ENCODE assay signal across 1 cellular context in the genomic region with DNA sequence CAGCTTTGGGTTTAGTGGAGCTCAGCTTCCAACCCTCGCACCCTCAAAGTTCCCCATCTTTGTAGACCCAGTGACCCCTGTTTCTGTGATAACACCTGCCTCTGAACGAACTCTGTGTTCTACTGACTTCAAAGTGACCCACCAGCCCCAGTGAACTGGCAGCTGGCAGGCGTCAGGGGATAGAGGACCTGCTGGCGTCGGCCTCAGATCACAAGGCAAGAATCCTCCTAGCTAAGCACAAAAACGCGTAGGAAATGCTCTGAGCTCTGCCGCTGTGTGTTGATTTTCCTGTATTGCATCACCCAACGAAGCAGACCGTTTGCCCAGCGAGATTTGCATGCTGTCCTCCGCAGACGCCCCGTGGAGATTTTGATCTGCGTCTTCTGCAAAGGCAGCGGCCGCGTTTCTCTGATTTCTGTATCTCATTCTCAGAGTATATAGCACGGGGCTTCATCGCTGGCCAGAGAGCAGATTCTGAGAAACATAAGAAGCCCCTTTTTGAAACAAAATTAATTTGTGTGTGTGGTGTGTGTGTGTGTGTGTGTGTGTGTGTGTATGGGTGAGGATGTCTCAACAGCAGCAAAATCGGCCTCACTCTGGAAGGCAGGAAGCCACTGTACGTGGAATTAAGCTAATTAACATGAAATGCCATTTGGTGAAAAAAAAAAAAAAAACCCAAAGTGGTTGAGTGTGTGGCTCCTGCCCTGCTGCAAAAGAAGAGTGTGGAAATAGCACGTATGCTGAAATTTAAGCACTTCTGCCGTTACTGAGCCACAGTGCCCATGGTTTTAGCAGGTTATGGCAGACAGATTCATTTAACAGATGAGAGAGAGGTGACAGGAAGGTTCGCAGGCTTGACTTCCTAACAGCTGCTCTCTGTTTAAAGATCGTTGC.
A peak's percentile ranks its signal among the peaks of the same experiment; 100 is the strongest.
TF ChIP-seq lines count a peak whose summit lies in the region.

No MANE protein-coding gene starts in this region.

TF ChIP-seq in GM12878, 131 proteins besides CTCF, POLR2A, EP300 and RAD21 (continued from another document and continues in another):
- TF ChIP-seq, protein P1, sequence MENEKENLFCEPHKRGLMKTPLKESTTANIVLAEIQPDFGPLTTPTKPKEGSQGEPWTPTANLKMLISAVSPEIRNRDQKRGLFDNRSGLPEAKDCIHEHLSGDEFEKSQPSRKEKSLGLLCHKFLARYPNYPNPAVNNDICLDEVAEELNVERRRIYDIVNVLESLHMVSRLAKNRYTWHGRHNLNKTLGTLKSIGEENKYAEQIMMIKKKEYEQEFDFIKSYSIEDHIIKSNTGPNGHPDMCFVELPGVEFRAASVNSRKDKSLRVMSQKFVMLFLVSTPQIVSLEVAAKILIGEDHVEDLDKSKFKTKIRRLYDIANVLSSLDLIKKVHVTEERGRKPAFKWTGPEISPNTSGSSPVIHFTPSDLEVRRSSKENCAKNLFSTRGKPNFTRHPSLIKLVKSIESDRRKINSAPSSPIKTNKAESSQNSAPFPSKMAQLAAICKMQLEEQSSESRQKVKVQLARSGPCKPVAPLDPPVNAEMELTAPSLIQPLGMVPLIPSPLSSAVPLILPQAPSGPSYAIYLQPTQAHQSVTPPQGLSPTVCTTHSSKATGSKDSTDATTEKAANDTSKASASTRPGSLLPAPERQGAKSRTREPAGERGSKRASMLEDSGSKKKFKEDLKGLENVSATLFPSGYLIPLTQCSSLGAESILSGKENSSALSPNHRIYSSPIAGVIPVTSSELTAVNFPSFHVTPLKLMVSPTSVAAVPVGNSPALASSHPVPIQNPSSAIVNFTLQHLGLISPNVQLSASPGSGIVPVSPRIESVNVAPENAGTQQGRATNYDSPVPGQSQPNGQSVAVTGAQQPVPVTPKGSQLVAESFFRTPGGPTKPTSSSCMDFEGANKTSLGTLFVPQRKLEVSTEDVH (IDR thresholded peaks at IDR 0.05; ENCODE audit: low read depth, partially characterized antibody), result peak; percentile 30
- TF ChIP-seq MAX (IDR thresholded peaks at IDR 0.05; ENCODE audit: low read depth, low read length) (no peak; the same call in 1 of the 2 replicates), CREM (IDR thresholded peaks at IDR 0.05; ENCODE audit: low read depth) (peak; percentile 74; the same call in 1 of the 2 replicates), SMAD5 (IDR thresholded peaks at IDR 0.05; ENCODE audit: low read depth) (peak; percentile 23), IKZF1 (conservative IDR thresholded peaks at IDR 0.05) (peak; percentile 49), PBX3 (IDR thresholded peaks at IDR 0.05; ENCODE audit: insufficient replicate concordance, low read depth, low read length) (no peak), RBBP5 (conservative IDR thresholded peaks at IDR 0.05) (0 out of 2 replicates have a peak, but pooled peaks have one; percentile 19), POLR2AphosphoS2 (IDR thresholded peaks at IDR 0.05; ENCODE audit: low read depth, low read length) (peak; percentile 66; the same call in 1 of the 2 replicates), POLR2AphosphoS5 (IDR thresholded peaks at IDR 0.05; ENCODE audit: low read length) (peak; percentile 82), SUPT20H (IDR thresholded peaks at IDR 0.05; ENCODE audit: borderline replicate concordance, control insufficient read depth, low read depth, low read length) (no peak), MTA3 (IDR thresholded peaks at IDR 0.05; ENCODE audit: borderline replicate concordance, low read length) (no peak), MLLT1 (IDR thresholded peaks at IDR 0.05) (peak; percentile 91), GATAD2B (conservative IDR thresholded peaks at IDR 0.05; ENCODE audit: low read depth) (no peak), SPI1 (IDR thresholded peaks at IDR 0.05; ENCODE audit: borderline replicate concordance, insufficient read depth, low read depth, low read length) (no peak), CEBPB (IDR thresholded peaks at IDR 0.05; ENCODE audit: borderline replicate concordance in 1 of 2, low read depth in 2 of 2, low read length in 2 of 2) (peak in 1 of 2 experiments; percentile 98; a peak in 2 of 4 replicates), CREB1 (IDR thresholded peaks at IDR 0.05; ENCODE audit: low read depth) (peak; percentile 91), CHD2 (IDR thresholded peaks at IDR 0.05; ENCODE audit: borderline replicate concordance, low read depth, low read length) (peak; percentile 82), BMI1 (IDR thresholded peaks at IDR 0.05; ENCODE audit: borderline replicate concordance) (0 out of 2 replicates have a peak, but pooled peaks have one; percentile 18), NFIC (IDR thresholded peaks at IDR 0.05; ENCODE audit: low read depth, low read length) (no peak), YBX1 (IDR thresholded peaks at IDR 0.05) (no peak), HDAC6 (IDR thresholded peaks at IDR 0.05; ENCODE audit: unreplicated experiment) (no peak), KAT2A (conservative IDR thresholded peaks at IDR 0.05; ENCODE audit: control insufficient read depth, low read depth, low read length) (no peak), E2F4 (IDR thresholded peaks at IDR 0.05; ENCODE audit: low read depth, low read length) (no peak), E4F1 (IDR thresholded peaks at IDR 0.05; ENCODE audit: borderline replicate concordance, partially characterized antibody) (no peak), SIX5 (IDR thresholded peaks at IDR 0.05; ENCODE audit: low read depth, low read length, severe bottlenecking) (no peak), DPF2 (IDR thresholded peaks at IDR 0.05) (peak; percentile 4; the same call in 1 of the 2 replicates), ETV6 (conservative IDR thresholded peaks at IDR 0.05 in 1 of 2, IDR thresholded peaks at IDR 0.05 in 1 of 2; ENCODE audit: borderline replicate concordance in 1 of 2, low read depth in 1 of 2) (peak in 1 of 2 experiments; percentile 63; a peak in 1 of 4 replicates), WRNIP1 (IDR thresholded peaks at IDR 0.05; ENCODE audit: borderline replicate concordance, low read depth, low read length) (no peak), ZBTB11 (CRISPR knock-in tag; IDR thresholded peaks at IDR 0.05) (no peak), STAT1 (conservative IDR thresholded peaks at IDR 0.05) (no peak), MEF2B (IDR thresholded peaks at IDR 0.05; ENCODE audit: partially characterized antibody, poor library complexity, severe bottlenecking) (peak; percentile 57), KLF5 (IDR thresholded peaks at IDR 0.05; ENCODE audit: partially characterized antibody) (peak; percentile 24), MTA2 (IDR thresholded peaks at IDR 0.05; ENCODE audit: low read depth) (peak; percentile 53; the same call in 1 of the 2 replicates), SUZ12 (IDR thresholded peaks at IDR 0.05; ENCODE audit: unreplicated experiment) (no peak), BCL3 (IDR thresholded peaks at IDR 0.05; ENCODE audit: borderline replicate concordance, insufficient read depth, low read depth, low read length, poor library complexity, severe bottlenecking) (peak; percentile 49)
- TF ChIP-seq, protein P2, sequence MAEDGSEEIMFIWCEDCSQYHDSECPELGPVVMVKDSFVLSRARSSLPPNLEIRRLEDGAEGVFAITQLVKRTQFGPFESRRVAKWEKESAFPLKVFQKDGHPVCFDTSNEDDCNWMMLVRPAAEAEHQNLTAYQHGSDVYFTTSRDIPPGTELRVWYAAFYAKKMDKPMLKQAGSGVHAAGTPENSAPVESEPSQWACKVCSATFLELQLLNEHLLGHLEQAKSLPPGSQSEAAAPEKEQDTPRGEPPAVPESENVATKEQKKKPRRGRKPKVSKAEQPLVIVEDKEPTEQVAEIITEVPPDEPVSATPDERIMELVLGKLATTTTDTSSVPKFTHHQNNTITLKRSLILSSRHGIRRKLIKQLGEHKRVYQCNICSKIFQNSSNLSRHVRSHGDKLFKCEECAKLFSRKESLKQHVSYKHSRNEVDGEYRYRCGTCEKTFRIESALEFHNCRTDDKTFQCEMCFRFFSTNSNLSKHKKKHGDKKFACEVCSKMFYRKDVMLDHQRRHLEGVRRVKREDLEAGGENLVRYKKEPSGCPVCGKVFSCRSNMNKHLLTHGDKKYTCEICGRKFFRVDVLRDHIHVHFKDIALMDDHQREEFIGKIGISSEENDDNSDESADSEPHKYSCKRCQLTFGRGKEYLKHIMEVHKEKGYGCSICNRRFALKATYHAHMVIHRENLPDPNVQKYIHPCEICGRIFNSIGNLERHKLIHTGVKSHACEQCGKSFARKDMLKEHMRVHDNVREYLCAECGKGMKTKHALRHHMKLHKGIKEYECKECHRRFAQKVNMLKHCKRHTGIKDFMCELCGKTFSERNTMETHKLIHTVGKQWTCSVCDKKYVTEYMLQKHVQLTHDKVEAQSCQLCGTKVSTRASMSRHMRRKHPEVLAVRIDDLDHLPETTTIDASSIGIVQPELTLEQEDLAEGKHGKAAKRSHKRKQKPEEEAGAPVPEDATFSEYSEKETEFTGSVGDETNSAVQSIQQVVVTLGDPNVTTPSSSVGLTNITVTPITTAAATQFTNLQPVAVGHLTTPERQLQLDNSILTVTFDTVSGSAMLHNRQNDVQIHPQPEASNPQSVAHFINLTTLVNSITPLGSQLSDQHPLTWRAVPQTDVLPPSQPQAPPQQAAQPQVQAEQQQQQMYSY (CRISPR knock-in tag; IDR thresholded peaks at IDR 0.05), result no peak
